In genomic region chr20:41905186-41905585, GRCh38 we compare ENCODE assay signal across 25 cellular contexts.
"Had no signal": no experiment of that assay in that cellular context is flagged by ENCODE, and none has a peak within 500 bp of the region (broad histone marks: within the 10 kb centered on the region; RNA-seq: fewer than 3 reads in every experiment).

No MANE protein-coding gene starts in this region.

- H3K4me1 Mint-ChIP-seq: activated B cell treated with CpG ODN at 0.5 μM for 24 hours; activated CD4-positive, alpha-beta T cell treated with anti-CD3 and anti-CD28 coated beads for 36 hours; activated T-helper 17 cell treated with anti-CD3 and anti-CD28 coated beads, Interleukin-2, amount 50 U/mL, for 72 hours; central memory CD8-positive, alpha-beta T cell; naive B cell; neural crest cell; stimulated activated naive B cell treated with anti-CD40 and anti-IgM and Interleukin-4, amounts not matched to agents 10 μg/mL and 1 μg/mL and 100 μg/mL, for 72 hours had no signal

- ATAC-seq: activated CD4-positive, alpha-beta T cell treated with anti-CD3 and anti-CD28 coated beads for 36 hours; activated naive CD4-positive, alpha-beta T cell treated with anti-CD3 and anti-CD28 coated beads, Interleukin-2, amount 50 U/mL, for 72 hours; activated T-helper 17 cell treated with anti-CD3 and anti-CD28 coated beads, Interleukin-2, amount 50 U/mL, for 72 hours; heart left ventricle; lower lobe of right lung; stimulated activated naive B cell treated with anti-CD40 and anti-IgM and Interleukin-4, amounts not matched to agents 10 μg/mL and 1 μg/mL and 100 μg/mL, for 72 hours had no signal

- H3K36me3 ChIP-seq: colonic mucosa, heart left ventricle, lower lobe of right lung, sigmoid colon, uterus had no signal

- H3K9me3 ChIP-seq: colonic mucosa, lower lobe of right lung, sigmoid colon, testis, uterus had no signal

- H3K27ac Mint-ChIP-seq: activated B cell treated with CpG ODN at 0.5 μM for 24 hours; activated CD4-positive, alpha-beta T cell treated with anti-CD3 and anti-CD28 coated beads for 36 hours; activated naive CD4-positive, alpha-beta T cell treated with anti-CD3 and anti-CD28 coated beads, Interleukin-2, amount 50 U/mL, for 72 hours; activated T-cell treated with anti-CD3 and anti-CD28 coated beads, Interleukin-2, amount 50 U/mL, for 24 hours; activated T-helper 17 cell treated with anti-CD3 and anti-CD28 coated beads, Interleukin-2, amount 50 U/mL, for 72 hours; naive B cell; stimulated activated naive B cell treated with anti-CD40 and anti-IgM and Interleukin-4, amounts not matched to agents 10 μg/mL and 1 μg/mL and 100 μg/mL, for 72 hours had no signal

- H3K4me3 ChIP-seq: colonic mucosa, heart left ventricle, lower lobe of right lung, sigmoid colon, smooth muscle cell, testis, uterus had no signal

- H3K27me3 Mint-ChIP-seq: activated B cell treated with CpG ODN at 0.5 μM for 24 hours; activated T-cell treated with anti-CD3 and anti-CD28 coated beads, Interleukin-2, amount 50 U/mL, for 24 hours; activated T-helper 17 cell treated with anti-CD3 and anti-CD28 coated beads, Interleukin-2, amount 50 U/mL, for 72 hours; central memory CD8-positive, alpha-beta T cell; stimulated activated naive B cell treated with anti-CD40 and anti-IgM and Interleukin-4, amounts not matched to agents 10 μg/mL and 1 μg/mL and 100 μg/mL, for 72 hours had no signal

- H3K27me3 ChIP-seq: colonic mucosa, sigmoid colon, testis, uterus had no signal

- H3K27ac ChIP-seq: colonic mucosa, epithelial cell of prostate, heart left ventricle, lower lobe of right lung, sigmoid colon, testis, uterus had no signal

- H3K36me3 Mint-ChIP-seq: activated naive CD4-positive, alpha-beta T cell treated with anti-CD3 and anti-CD28 coated beads, Interleukin-2, amount 50 U/mL, for 72 hours; naive B cell; stimulated activated naive B cell treated with anti-CD40 and anti-IgM and Interleukin-4, amounts not matched to agents 10 μg/mL and 1 μg/mL and 100 μg/mL, for 72 hours had no signal

- H3K4me1 ChIP-seq: colonic mucosa, heart left ventricle, lower lobe of right lung, sigmoid colon, testis, uterus had no signal

- DNase-seq: activated B cell treated with CpG ODN at 0.5 μM for 24 hours; activated CD4-positive, alpha-beta T cell treated with anti-CD3 and anti-CD28 coated beads for 36 hours; activated CD4-positive, alpha-beta T cell treated with anti-CD3 and anti-CD28 coated beads, Interleukin-2, amount 50 U/mL, for 4 hours; activated CD8-positive, alpha-beta memory T cell treated with anti-CD3 and anti-CD28 coated beads for 24 hours; activated CD8-positive, alpha-beta memory T cell treated with anti-CD3 and anti-CD28 coated beads, Interleukin-2, amount 50 U/mL, for 4 hours; activated T-cell treated with anti-CD3 and anti-CD28 coated beads, Interleukin-2, amount 50 U/mL, for 24 hours; aorta; colonic mucosa; heart left ventricle; lower lobe of right lung; naive B cell; occipital lobe; sigmoid colon; stimulated activated CD4-positive, alpha-beta T cell treated with anti-CD3 and anti-CD28 coated beads, Interleukin-15, amount 100 ng/mL, for 24 hours; stimulated activated naive B cell treated with anti-CD40 and anti-IgM and Interleukin-4, amounts not matched to agents 10 μg/mL and 1 μg/mL and 100 μg/mL, for 72 hours; T1000; testis; trophoblast cell; uterus had no signal

- H3K4me3 Mint-ChIP-seq: activated B cell treated with CpG ODN at 0.5 μM for 24 hours; activated CD4-positive, alpha-beta T cell treated with anti-CD3 and anti-CD28 coated beads for 36 hours; activated T-cell treated with anti-CD3 and anti-CD28 coated beads, Interleukin-2, amount 50 U/mL, for 24 hours; activated T-helper 17 cell treated with anti-CD3 and anti-CD28 coated beads, Interleukin-2, amount 50 U/mL, for 72 hours; central memory CD8-positive, alpha-beta T cell; naive B cell; neural crest cell; stimulated activated naive B cell treated with anti-CD40 and anti-IgM and Interleukin-4, amounts not matched to agents 10 μg/mL and 1 μg/mL and 100 μg/mL, for 72 hours had no signal

- H3K9me3 Mint-ChIP-seq: activated B cell treated with CpG ODN at 0.5 μM for 24 hours; activated naive CD4-positive, alpha-beta T cell treated with anti-CD3 and anti-CD28 coated beads, Interleukin-2, amount 50 U/mL, for 72 hours; activated T-cell treated with anti-CD3 and anti-CD28 coated beads, Interleukin-2, amount 50 U/mL, for 24 hours; activated T-helper 17 cell treated with anti-CD3 and anti-CD28 coated beads, Interleukin-2, amount 50 U/mL, for 72 hours; central memory CD8-positive, alpha-beta T cell; naive B cell; neural crest cell; stimulated activated naive B cell treated with anti-CD40 and anti-IgM and Interleukin-4, amounts not matched to agents 10 μg/mL and 1 μg/mL and 100 μg/mL, for 72 hours had no signal
